Comparison of ENCODE assay signal across 8 cellular contexts in the genomic region with DNA sequence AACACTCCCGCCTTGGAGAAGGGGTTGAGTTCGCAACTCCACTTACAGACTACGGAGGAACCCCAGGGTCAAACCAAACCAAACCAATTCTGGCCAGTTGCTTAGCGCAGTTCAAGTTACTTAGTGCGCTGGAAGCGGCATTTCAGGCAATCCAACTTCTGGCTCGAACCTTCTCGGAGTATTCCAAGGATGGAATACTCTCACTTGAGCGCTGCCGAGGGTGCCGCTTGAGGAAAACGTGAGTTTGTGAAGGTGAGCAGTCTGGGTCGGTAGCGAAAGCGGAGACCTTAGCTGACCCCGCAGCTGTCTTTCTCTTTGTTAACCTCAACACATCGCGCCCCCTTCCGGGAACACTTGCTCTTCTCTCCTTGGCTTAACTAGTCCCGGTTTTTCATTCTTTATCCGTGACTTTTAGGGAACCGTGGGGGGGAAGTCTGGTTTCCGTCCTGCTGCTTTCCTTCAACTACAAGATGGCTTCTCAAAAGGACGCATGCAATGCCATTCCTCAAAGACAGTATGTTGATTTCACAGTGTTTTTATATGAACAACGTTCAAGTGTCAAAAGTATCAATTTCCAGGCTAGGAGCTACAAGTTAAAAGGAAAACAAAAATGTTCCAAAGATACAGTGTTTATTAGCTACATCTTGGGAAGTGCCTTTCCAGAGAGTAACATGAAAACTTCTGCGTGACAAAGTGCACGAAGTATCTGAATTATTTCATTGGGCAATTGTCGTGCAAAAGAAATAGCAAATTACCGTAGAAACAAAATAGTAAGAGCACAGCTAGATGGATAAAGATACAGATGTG. TPM values are rescaled to one million over a fixed set of nuclear protein-coding genes. Genes with fewer than 3 reads are reported as not detected.
DNase-seq lines count a peak whose midpoint lies in the region; ATAC-seq and TF ChIP-seq lines count a peak whose summit lies in the region.

No MANE protein-coding gene starts in this region.

- H3K27ac ChIP-seq in gastroesophageal sphincter, result peak overlapping the region; percentile 95 to 100 (median 98)
- peak overlapping the region; percentile 76 for H3K27ac ChIP-seq in neuronal stem cell (replicated peaks; ENCODE audit: low read length)
- peak overlapping the region; percentile 99 for H3K27ac ChIP-seq in substantia nigra (ENCODE audit: low read depth, low read length, poor library complexity, severe bottlenecking)

- H3K9ac ChIP-seq in neuronal stem cell (ENCODE audit: low read depth, low read length, poor library complexity), result peak overlapping the region; percentile 75

- H3K4me3 ChIP-seq in gastroesophageal sphincter (peak overlapping the region; percentile 70 to 88), neuronal stem cell (ENCODE audit: low read length in 2 of 2) (peak overlapping the region; percentile 71 to 91)

- no peak overlapping the region for H4K91ac ChIP-seq in neuronal stem cell (ENCODE audit: low read depth, low read length, poor library complexity)

- peak; percentile 12 to 68 (median 44) for TF ChIP-seq CTCF in gastroesophageal sphincter (IDR thresholded peaks at IDR 0.05)

- peak; percentile 84 for ATAC-seq in gastroesophageal sphincter

- no peak for TF ChIP-seq EP300 in gastroesophageal sphincter (IDR thresholded peaks at IDR 0.05)

- H3K18ac ChIP-seq in neuronal stem cell (ENCODE audit: low read length), result peak overlapping the region; percentile 33

- no peak overlapping the region for H3K23ac ChIP-seq in neuronal stem cell (ENCODE audit: low read depth, low read length, poor library complexity)

- TF ChIP-seq POLR2A in gastroesophageal sphincter (IDR thresholded peaks at IDR 0.05), result peak in 1 of 2 donors; percentile 27

- H3K36me3 ChIP-seq in gastroesophageal sphincter (peaks cover 0 to 4% of the 10 kb centered on the region in 2 donors), neuronal stem cell (replicated peaks in 1 of 2; ENCODE audit: control insufficient read depth in 2 of 2, insufficient read depth in 2 of 2, low read length in 2 of 2) (peaks cover 2 to 53% of the 10 kb centered on the region in 2 donors)

- H3K27me3 ChIP-seq in gastroesophageal sphincter (no peaks in the 10 kb centered on the region), neuronal stem cell (ENCODE audit: control insufficient read depth in 3 of 3, insufficient read depth in 3 of 3, low read depth in 1 of 3, low read length in 3 of 3) (no peaks in the 10 kb centered on the region)

- H2AK5ac ChIP-seq in neuronal stem cell (ENCODE audit: low read depth, low read length), result no peak overlapping the region

- DNase-seq in ELF-1 (ENCODE audit: low read depth, low spot score), result peak; percentile 97
- DNase-seq in GOT3 (lab: John Stamatoyannopoulos, UW), result peak; percentile 39
- peak; percentile 92 to 95 for DNase-seq in Kasumi-1 (lab: John Stamatoyannopoulos, UW)
- peak; percentile 89 to 92 for DNase-seq in SHP77 (lab: John Stamatoyannopoulos, UW)
- DNase-seq in activated naive CD4-positive, alpha-beta T cell (lab: John Stamatoyannopoulos, UW), result peak; percentile 22 to 52 (median 38)
- DNase-seq in neuronal stem cell (ENCODE audit: low spot score), result peak; percentile 87
- DNase-seq in substantia nigra (lab: John Stamatoyannopoulos, UW), result peak in 48 of 49 donors; percentile 27 to 96 (median 81)

- peak overlapping the region; percentile 81 for H2AFZ ChIP-seq in neuronal stem cell (ENCODE audit: low read length)

- H3K79me1 ChIP-seq in neuronal stem cell (ENCODE audit: low read depth, low read length), result peaks cover 2% of the 10 kb centered on the region

- H3K4me1 ChIP-seq in gastroesophageal sphincter (peaks cover 22 to 61% (median 37%) of the 10 kb centered on the region in 3 donors), neuronal stem cell (ENCODE audit: control insufficient read depth in 2 of 2, insufficient read depth in 1 of 2, low read depth in 1 of 2, low read length in 2 of 2) (peaks cover 5 to 10% of the 10 kb centered on the region in 2 donors)

- H2BK120ac ChIP-seq in neuronal stem cell (ENCODE audit: low read depth, low read length), result no peak overlapping the region

- no peak overlapping the region for H4K8ac ChIP-seq in neuronal stem cell (ENCODE audit: low read depth, low read length)

- H3K4me2 ChIP-seq in neuronal stem cell (ENCODE audit: insufficient read depth, low read length, poor library complexity, severe bottlenecking), result peak overlapping the region; percentile 55

- no peak overlapping the region for H2BK5ac ChIP-seq in neuronal stem cell (ENCODE audit: low read length)

- H2BK12ac ChIP-seq in neuronal stem cell (ENCODE audit: low read length), result no peak overlapping the region

- H3K14ac ChIP-seq in neuronal stem cell (ENCODE audit: low read length), result no peak overlapping the region

- H2BK15ac ChIP-seq in neuronal stem cell (ENCODE audit: low read length), result no peak overlapping the region

- no peak overlapping the region for H3K4ac ChIP-seq in neuronal stem cell (ENCODE audit: low read length)

- H3K9me3 ChIP-seq in gastroesophageal sphincter (no peaks in the 10 kb centered on the region), neuronal stem cell (replicated peaks in 1 of 2; ENCODE audit: control insufficient read depth in 2 of 2, insufficient read depth in 1 of 2, low read depth in 1 of 2, low read length in 2 of 2) (peaks cover 0 to 6% of the 10 kb centered on the region in 2 donors)

- 1% methylated on average over 21 to 29 of the region's 29 CpGs for whole genome bisulfite sequencing in gastroesophageal sphincter (ENCODE audit: low coverage in 1 of 2), 2 donors
- no CpG with 5 or more reads among the region's 29 CpGs for WGBS in neuronal stem cell (ENCODE audit: extremely low coverage in 2 of 2, insufficient read length in 2 of 2, insufficient replicate concordance in 1 of 2), 2 donors

RNA-seq across cellular contexts. Expression of a gene that starts 0.7 kb away (rescaled TPM):
- total RNA-seq in gastroesophageal sphincter, result 100 to 1,000 TPM in 2 of 4 donors, 10 to 100 TPM in 2; 34.9 to 273 (median 87.9) TPM
- 343 TPM for polyA plus RNA-seq in neuronal stem cell (2013, experiment 1 of 2)
- polyA plus RNA-seq in neuronal stem cell (2013, experiment 2 of 2), result 349 TPM

RNA-seq across cellular contexts. Expression of a gene that starts 31.9 kb away (rescaled TPM):
- 10 to 100 TPM in 2 of 4 donors, 1 to 10 TPM in 2; 3.2 to 13.4 (median 7.8) TPM for total RNA-seq in gastroesophageal sphincter
- 11.6 TPM for polyA plus RNA-seq in neuronal stem cell (2013, experiment 1 of 2)
- polyA plus RNA-seq in neuronal stem cell (2013, experiment 2 of 2), result 11.0 TPM

Comparison
In these comparisons a context has a peak if more than half of its experiments do, and no peak if none do; other contexts are left out.
1. Peak in every context shown above with its lines: DNase-seq, ATAC-seq, H3K4me3 ChIP-seq and H3K27ac ChIP-seq.
2. DNase-seq: peak in every context shown above with its lines; median percentile 97 in ELF-1; 94 in Kasumi-1; 90 in SHP77; 87 in neuronal stem cell; 81 in substantia nigra; 39 in GOT3; 38 in activated naive CD4-positive, alpha-beta T cell.